In genomic region chr10:29830526-29831512, GRCh38 we compare ENCODE assay signal across 1 cellular context.
TF ChIP-seq lines count a peak whose summit lies in the region.

No MANE protein-coding gene starts in this region.

TF ChIP-seq in HepG2, 621 proteins besides CTCF, POLR2A, EP300 and RAD21 (continued from another document and continues in another):
- TF ChIP-seq PAXIP1 (CRISPR knock-in tag; conservative IDR thresholded peaks at IDR 0.05) (peak; percentile 68), SOX13 (IDR thresholded peaks at IDR 0.05) (no peak), SOX13 (CRISPR knock-in tag; conservative IDR thresholded peaks at IDR 0.05 in 1 of 2, IDR thresholded peaks at IDR 0.05 in 1 of 2) (peak in 1 of 2 experiments; percentile 31; a peak in 1 of 4 replicates), ATF6 (CRISPR knock-in tag; conservative IDR thresholded peaks at IDR 0.05) (no peak), ZNF740 (CRISPR knock-in tag; IDR thresholded peaks at IDR 0.05) (no peak), ZNF282 (IDR thresholded peaks at IDR 0.05; ENCODE audit: partially characterized antibody) (no peak), LBX2 (CRISPR knock-in tag; IDR thresholded peaks at IDR 0.05; ENCODE audit: borderline replicate concordance) (no peak), ZNF678 (CRISPR knock-in tag; IDR thresholded peaks at IDR 0.05) (no peak), ATF4 (CRISPR knock-in tag; IDR thresholded peaks at IDR 0.05) (no peak), GRHL1 (CRISPR knock-in tag; conservative IDR thresholded peaks at IDR 0.05) (no peak), NCOR1 (IDR thresholded peaks at IDR 0.05; ENCODE audit: borderline replicate concordance, low read length) (peak; percentile 27; the same call in 1 of the 2 replicates), ZBTB7B (CRISPR knock-in tag; IDR thresholded peaks at IDR 0.05) (no peak), HDAC2 (CRISPR knock-in tag; IDR thresholded peaks at IDR 0.05) (no peak), ZNF75D (CRISPR knock-in tag; IDR thresholded peaks at IDR 0.05; ENCODE audit: borderline replicate concordance) (no peak), NFYC (CRISPR knock-in tag; IDR thresholded peaks at IDR 0.05) (no peak), ZNF441 (CRISPR knock-in tag; IDR thresholded peaks at IDR 0.05; ENCODE audit: borderline replicate concordance) (no peak), HOXD1 (CRISPR knock-in tag; IDR thresholded peaks at IDR 0.05) (no peak), ONECUT2 (CRISPR knock-in tag; IDR thresholded peaks at IDR 0.05) (peak; percentile 85), ZNF644 (CRISPR knock-in tag; IDR thresholded peaks at IDR 0.05; ENCODE audit: low read depth) (peak; percentile 92), HHEX (CRISPR knock-in tag; IDR thresholded peaks at IDR 0.05) (no peak), ESRRA (CRISPR knock-in tag; IDR thresholded peaks at IDR 0.05; ENCODE audit: low read depth) (no peak), DBP (CRISPR knock-in tag; IDR thresholded peaks at IDR 0.05; ENCODE audit: not compliant biosample characterization) (no peak), ZNF143 (CRISPR knock-in tag; IDR thresholded peaks at IDR 0.05) (no peak), DPF2 (CRISPR knock-in tag; IDR thresholded peaks at IDR 0.05; ENCODE audit: borderline replicate concordance, low read depth) (0 out of 2 replicates have a peak, but pooled peaks have one; percentile 37), CCAR2 (optimal IDR thresholded peaks at IDR 0.05; ENCODE audit: low read depth, low read length) (no peak), ARID4A (CRISPR knock-in tag; IDR thresholded peaks at IDR 0.05; ENCODE audit: borderline replicate concordance) (no peak), TBP (CRISPR knock-in tag; IDR thresholded peaks at IDR 0.05) (no peak), FIP1L1 (IDR thresholded peaks at IDR 0.05; ENCODE audit: borderline replicate concordance, insufficient read depth, low read depth, low read length) (no peak), ZBTB37 (CRISPR knock-in tag; IDR thresholded peaks at IDR 0.05) (no peak), DMTF1 (CRISPR knock-in tag; IDR thresholded peaks at IDR 0.05) (no peak), SRSF4 (IDR thresholded peaks at IDR 0.05; ENCODE audit: low read depth, low read length, poor library complexity, severe bottlenecking) (no peak), ZFP36L1 (CRISPR knock-in tag; IDR thresholded peaks at IDR 0.05) (no peak), FOXK1 (CRISPR knock-in tag; IDR thresholded peaks at IDR 0.05; ENCODE audit: borderline replicate concordance, low read depth) (no peak), MIER3 (CRISPR knock-in tag; IDR thresholded peaks at IDR 0.05; ENCODE audit: borderline replicate concordance) (no peak), ZNF34 (CRISPR knock-in tag; IDR thresholded peaks at IDR 0.05; ENCODE audit: borderline replicate concordance) (no peak), ZNF337 (CRISPR knock-in tag; IDR thresholded peaks at IDR 0.05; ENCODE audit: borderline replicate concordance, low read depth) (no peak), ISX (CRISPR knock-in tag; conservative IDR thresholded peaks at IDR 0.05) (no peak), CREBL2 (CRISPR knock-in tag; IDR thresholded peaks at IDR 0.05; ENCODE audit: borderline replicate concordance) (no peak), HMG20A (CRISPR knock-in tag; IDR thresholded peaks at IDR 0.05; ENCODE audit: borderline replicate concordance) (peak; percentile 61; the same call in 1 of the 2 replicates), LRRFIP1 (CRISPR knock-in tag; conservative IDR thresholded peaks at IDR 0.05) (no peak)
